In genomic region chr3:58180940-58181587, GRCh38 we compare ENCODE assay signal across 1 cellular context.
TF ChIP-seq lines count a peak whose summit lies in the region.

No MANE protein-coding gene starts in this region.

TF ChIP-seq in HepG2, 621 proteins besides CTCF, POLR2A, EP300 and RAD21 (continued from another document and continues in another):
- TF ChIP-seq MTERF4 (CRISPR knock-in tag; IDR thresholded peaks at IDR 0.05) (no peak), FIP1L1 (IDR thresholded peaks at IDR 0.05; ENCODE audit: borderline replicate concordance, insufficient read depth, low read depth, low read length) (no peak), ZNF235 (CRISPR knock-in tag; IDR thresholded peaks at IDR 0.05; ENCODE audit: borderline replicate concordance) (no peak), KDM3A (CRISPR knock-in tag; IDR thresholded peaks at IDR 0.05; ENCODE audit: low read depth) (no peak), ATF7-NPFF (CRISPR knock-in tag; IDR thresholded peaks at IDR 0.05; ENCODE audit: low read depth) (no peak), ZNF563 (CRISPR knock-in tag; IDR thresholded peaks at IDR 0.05) (no peak), HMG20A (CRISPR knock-in tag; IDR thresholded peaks at IDR 0.05; ENCODE audit: borderline replicate concordance) (peak; percentile 60; the same call in 1 of the 2 replicates), THYN1 (CRISPR knock-in tag; IDR thresholded peaks at IDR 0.05; ENCODE audit: borderline replicate concordance, low read depth) (no peak), ZNF781 (CRISPR knock-in tag; IDR thresholded peaks at IDR 0.05; ENCODE audit: borderline replicate concordance, not compliant biosample characterization) (no peak), HHEX (CRISPR knock-in tag; IDR thresholded peaks at IDR 0.05) (no peak), HNF1A (IDR thresholded peaks at IDR 0.05; ENCODE audit: low read depth) (peak; percentile 88), HNF1A (CRISPR knock-in tag; IDR thresholded peaks at IDR 0.05; ENCODE audit: borderline replicate concordance) (peak; percentile 83; the same call in 1 of the 2 replicates), MED8 (CRISPR knock-in tag; IDR thresholded peaks at IDR 0.05; ENCODE audit: insufficient replicate concordance) (no peak), ATF1 (CRISPR knock-in tag; IDR thresholded peaks at IDR 0.05) (no peak), ZKSCAN5 (CRISPR knock-in tag; IDR thresholded peaks at IDR 0.05) (no peak), ZNF446 (CRISPR knock-in tag; IDR thresholded peaks at IDR 0.05) (no peak), YEATS2 (CRISPR knock-in tag; IDR thresholded peaks at IDR 0.05; ENCODE audit: borderline replicate concordance) (peak; percentile 33; the same call in 1 of the 2 replicates), TBX3 (IDR thresholded peaks at IDR 0.05; ENCODE audit: borderline replicate concordance) (peak; percentile 69), HDAC1 (CRISPR knock-in tag; IDR thresholded peaks at IDR 0.05) (peak; percentile 61; the same call in 1 of the 2 replicates), BRF2 (CRISPR knock-in tag; IDR thresholded peaks at IDR 0.05) (no peak), ZNF343 (CRISPR knock-in tag; IDR thresholded peaks at IDR 0.05) (no peak), DNMT3B (CRISPR knock-in tag; conservative IDR thresholded peaks at IDR 0.05) (no peak), HINFP (CRISPR knock-in tag; IDR thresholded peaks at IDR 0.05; ENCODE audit: low read depth) (no peak), ZNF225 (CRISPR knock-in tag; IDR thresholded peaks at IDR 0.05) (no peak), NFIB (CRISPR knock-in tag; IDR thresholded peaks at IDR 0.05; ENCODE audit: borderline replicate concordance) (no peak), ZNF512 (CRISPR knock-in tag; IDR thresholded peaks at IDR 0.05) (no peak), HCFC1 (IDR thresholded peaks at IDR 0.05; ENCODE audit: low read depth, low read length) (no peak), ZNF142 (CRISPR knock-in tag; IDR thresholded peaks at IDR 0.05) (no peak), ATF2 (CRISPR knock-in tag; IDR thresholded peaks at IDR 0.05) (no peak), KLF15 (CRISPR knock-in tag; IDR thresholded peaks at IDR 0.05; ENCODE audit: borderline replicate concordance) (no peak), GFI1 (CRISPR knock-in tag; IDR thresholded peaks at IDR 0.05; ENCODE audit: borderline replicate concordance) (no peak), XBP1 (CRISPR knock-in tag; IDR thresholded peaks at IDR 0.05) (no peak), TOPORS (CRISPR knock-in tag; IDR thresholded peaks at IDR 0.05) (no peak), RERE (CRISPR knock-in tag; IDR thresholded peaks at IDR 0.05; ENCODE audit: low read depth) (no peak; the same call in 1 of the 2 replicates), RFX3 (CRISPR knock-in tag; IDR thresholded peaks at IDR 0.05) (no peak), ZNF580 (CRISPR knock-in tag; IDR thresholded peaks at IDR 0.05; ENCODE audit: borderline replicate concordance, low read depth) (no peak), KDM4B (CRISPR knock-in tag; IDR thresholded peaks at IDR 0.05) (no peak), MXD4 (CRISPR knock-in tag; IDR thresholded peaks at IDR 0.05) (no peak)
